ENCODE assay signal across 1 cellular context in genomic region chr17:65438708-65439294, GRCh38.
TF ChIP-seq lines count a peak whose summit lies in the region.

No MANE protein-coding gene starts in this region.

TF ChIP-seq in HepG2, 621 proteins besides CTCF, POLR2A, EP300 and RAD21 (continued from another document and continues in another):
- TF ChIP-seq CBX2 (IDR thresholded peaks at IDR 0.05; ENCODE audit: low read depth, low read length) (no peak), CBX2 (CRISPR knock-in tag; IDR thresholded peaks at IDR 0.05; ENCODE audit: low read depth) (0 out of 2 replicates have a peak, but pooled peaks have one; percentile 11), MYC (CRISPR knock-in tag; IDR thresholded peaks at IDR 0.05; ENCODE audit: borderline replicate concordance) (0 out of 2 replicates have a peak, but pooled peaks have one; percentile 11), SATB2 (CRISPR knock-in tag; IDR thresholded peaks at IDR 0.05) (no peak), ZNF44 (CRISPR knock-in tag; IDR thresholded peaks at IDR 0.05) (0 out of 2 replicates have a peak, but pooled peaks have one; percentile 44), MIER2 (CRISPR knock-in tag; IDR thresholded peaks at IDR 0.05) (peak; percentile 22; the same call in 1 of the 2 replicates), RXRA (CRISPR knock-in tag; IDR thresholded peaks at IDR 0.05) (no peak; the same call in 1 of the 2 replicates), HOXA3 (CRISPR knock-in tag; IDR thresholded peaks at IDR 0.05) (no peak), TOE1 (CRISPR knock-in tag; IDR thresholded peaks at IDR 0.05) (no peak), MAFG (CRISPR knock-in tag; IDR thresholded peaks at IDR 0.05) (no peak), SALL2 (CRISPR knock-in tag; IDR thresholded peaks at IDR 0.05) (no peak; the same call in 1 of the 2 replicates), ZBTB37 (CRISPR knock-in tag; IDR thresholded peaks at IDR 0.05) (no peak), MEIS1 (CRISPR knock-in tag; IDR thresholded peaks at IDR 0.05; ENCODE audit: borderline replicate concordance) (no peak), ZNF205 (CRISPR knock-in tag; IDR thresholded peaks at IDR 0.05) (peak; percentile 25; the same call in 1 of the 2 replicates), JUNB (CRISPR knock-in tag; IDR thresholded peaks at IDR 0.05; ENCODE audit: borderline replicate concordance) (no peak), ZNF441 (CRISPR knock-in tag; IDR thresholded peaks at IDR 0.05; ENCODE audit: borderline replicate concordance) (0 out of 2 replicates have a peak, but pooled peaks have one; percentile 28), CBX5 (CRISPR knock-in tag; IDR thresholded peaks at IDR 0.05; ENCODE audit: borderline replicate concordance) (0 out of 2 replicates have a peak, but pooled peaks have one; percentile 66), ZNF446 (CRISPR knock-in tag; IDR thresholded peaks at IDR 0.05) (no peak), SP2 (CRISPR knock-in tag; IDR thresholded peaks at IDR 0.05) (no peak), FOXK1 (CRISPR knock-in tag; IDR thresholded peaks at IDR 0.05; ENCODE audit: borderline replicate concordance, low read depth) (peak; percentile 85; the same call in 1 of the 2 replicates), ZBTB7A (CRISPR knock-in tag; IDR thresholded peaks at IDR 0.05) (peak; percentile 44; the same call in 1 of the 2 replicates), HINFP (CRISPR knock-in tag; IDR thresholded peaks at IDR 0.05; ENCODE audit: low read depth) (no peak), ZNF644 (CRISPR knock-in tag; IDR thresholded peaks at IDR 0.05; ENCODE audit: low read depth) (peak; percentile 80), TFAP4 (IDR thresholded peaks at IDR 0.05; ENCODE audit: borderline replicate concordance, low read depth) (peak; percentile 76; the same call in 1 of the 2 replicates), BHLHE40 (IDR thresholded peaks at IDR 0.05; ENCODE audit: low read length) (peak; percentile 79), SAP130 (CRISPR knock-in tag; IDR thresholded peaks at IDR 0.05; ENCODE audit: low read depth) (peak; percentile 81), MBNL3 (CRISPR knock-in tag; conservative IDR thresholded peaks at IDR 0.05) (no peak)
- TF ChIP-seq, protein P1, sequence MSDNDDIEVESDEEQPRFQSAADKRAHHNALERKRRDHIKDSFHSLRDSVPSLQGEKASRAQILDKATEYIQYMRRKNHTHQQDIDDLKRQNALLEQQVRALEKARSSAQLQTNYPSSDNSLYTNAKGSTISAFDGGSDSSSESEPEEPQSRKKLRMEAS (IDR thresholded peaks at IDR 0.05): peak; percentile 35; the same call in 1 of the 2 replicates
- TF ChIP-seq, protein P2, sequence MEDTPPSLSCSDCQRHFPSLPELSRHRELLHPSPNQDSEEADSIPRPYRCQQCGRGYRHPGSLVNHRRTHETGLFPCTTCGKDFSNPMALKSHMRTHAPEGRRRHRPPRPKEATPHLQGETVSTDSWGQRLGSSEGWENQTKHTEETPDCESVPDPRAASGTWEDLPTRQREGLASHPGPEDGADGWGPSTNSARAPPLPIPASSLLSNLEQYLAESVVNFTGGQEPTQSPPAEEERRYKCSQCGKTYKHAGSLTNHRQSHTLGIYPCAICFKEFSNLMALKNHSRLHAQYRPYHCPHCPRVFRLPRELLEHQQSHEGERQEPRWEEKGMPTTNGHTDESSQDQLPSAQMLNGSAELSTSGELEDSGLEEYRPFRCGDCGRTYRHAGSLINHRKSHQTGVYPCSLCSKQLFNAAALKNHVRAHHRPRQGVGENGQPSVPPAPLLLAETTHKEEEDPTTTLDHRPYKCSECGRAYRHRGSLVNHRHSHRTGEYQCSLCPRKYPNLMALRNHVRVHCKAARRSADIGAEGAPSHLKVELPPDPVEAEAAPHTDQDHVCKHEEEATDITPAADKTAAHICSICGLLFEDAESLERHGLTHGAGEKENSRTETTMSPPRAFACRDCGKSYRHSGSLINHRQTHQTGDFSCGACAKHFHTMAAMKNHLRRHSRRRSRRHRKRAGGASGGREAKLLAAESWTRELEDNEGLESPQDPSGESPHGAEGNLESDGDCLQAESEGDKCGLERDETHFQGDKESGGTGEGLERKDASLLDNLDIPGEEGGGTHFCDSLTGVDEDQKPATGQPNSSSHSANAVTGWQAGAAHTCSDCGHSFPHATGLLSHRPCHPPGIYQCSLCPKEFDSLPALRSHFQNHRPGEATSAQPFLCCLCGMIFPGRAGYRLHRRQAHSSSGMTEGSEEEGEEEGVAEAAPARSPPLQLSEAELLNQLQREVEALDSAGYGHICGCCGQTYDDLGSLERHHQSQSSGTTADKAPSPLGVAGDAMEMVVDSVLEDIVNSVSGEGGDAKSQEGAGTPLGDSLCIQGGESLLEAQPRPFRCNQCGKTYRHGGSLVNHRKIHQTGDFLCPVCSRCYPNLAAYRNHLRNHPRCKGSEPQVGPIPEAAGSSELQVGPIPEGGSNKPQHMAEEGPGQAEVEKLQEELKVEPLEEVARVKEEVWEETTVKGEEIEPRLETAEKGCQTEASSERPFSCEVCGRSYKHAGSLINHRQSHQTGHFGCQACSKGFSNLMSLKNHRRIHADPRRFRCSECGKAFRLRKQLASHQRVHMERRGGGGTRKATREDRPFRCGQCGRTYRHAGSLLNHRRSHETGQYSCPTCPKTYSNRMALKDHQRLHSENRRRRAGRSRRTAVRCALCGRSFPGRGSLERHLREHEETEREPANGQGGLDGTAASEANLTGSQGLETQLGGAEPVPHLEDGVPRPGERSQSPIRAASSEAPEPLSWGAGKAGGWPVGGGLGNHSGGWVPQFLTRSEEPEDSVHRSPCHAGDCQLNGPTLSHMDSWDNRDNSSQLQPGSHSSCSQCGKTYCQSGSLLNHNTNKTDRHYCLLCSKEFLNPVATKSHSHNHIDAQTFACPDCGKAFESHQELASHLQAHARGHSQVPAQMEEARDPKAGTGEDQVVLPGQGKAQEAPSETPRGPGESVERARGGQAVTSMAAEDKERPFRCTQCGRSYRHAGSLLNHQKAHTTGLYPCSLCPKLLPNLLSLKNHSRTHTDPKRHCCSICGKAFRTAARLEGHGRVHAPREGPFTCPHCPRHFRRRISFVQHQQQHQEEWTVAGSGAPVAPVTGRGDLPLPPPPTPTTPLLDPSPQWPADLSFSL (CRISPR knock-in tag; IDR thresholded peaks at IDR 0.05): no peak
- TF ChIP-seq, protein P3, sequence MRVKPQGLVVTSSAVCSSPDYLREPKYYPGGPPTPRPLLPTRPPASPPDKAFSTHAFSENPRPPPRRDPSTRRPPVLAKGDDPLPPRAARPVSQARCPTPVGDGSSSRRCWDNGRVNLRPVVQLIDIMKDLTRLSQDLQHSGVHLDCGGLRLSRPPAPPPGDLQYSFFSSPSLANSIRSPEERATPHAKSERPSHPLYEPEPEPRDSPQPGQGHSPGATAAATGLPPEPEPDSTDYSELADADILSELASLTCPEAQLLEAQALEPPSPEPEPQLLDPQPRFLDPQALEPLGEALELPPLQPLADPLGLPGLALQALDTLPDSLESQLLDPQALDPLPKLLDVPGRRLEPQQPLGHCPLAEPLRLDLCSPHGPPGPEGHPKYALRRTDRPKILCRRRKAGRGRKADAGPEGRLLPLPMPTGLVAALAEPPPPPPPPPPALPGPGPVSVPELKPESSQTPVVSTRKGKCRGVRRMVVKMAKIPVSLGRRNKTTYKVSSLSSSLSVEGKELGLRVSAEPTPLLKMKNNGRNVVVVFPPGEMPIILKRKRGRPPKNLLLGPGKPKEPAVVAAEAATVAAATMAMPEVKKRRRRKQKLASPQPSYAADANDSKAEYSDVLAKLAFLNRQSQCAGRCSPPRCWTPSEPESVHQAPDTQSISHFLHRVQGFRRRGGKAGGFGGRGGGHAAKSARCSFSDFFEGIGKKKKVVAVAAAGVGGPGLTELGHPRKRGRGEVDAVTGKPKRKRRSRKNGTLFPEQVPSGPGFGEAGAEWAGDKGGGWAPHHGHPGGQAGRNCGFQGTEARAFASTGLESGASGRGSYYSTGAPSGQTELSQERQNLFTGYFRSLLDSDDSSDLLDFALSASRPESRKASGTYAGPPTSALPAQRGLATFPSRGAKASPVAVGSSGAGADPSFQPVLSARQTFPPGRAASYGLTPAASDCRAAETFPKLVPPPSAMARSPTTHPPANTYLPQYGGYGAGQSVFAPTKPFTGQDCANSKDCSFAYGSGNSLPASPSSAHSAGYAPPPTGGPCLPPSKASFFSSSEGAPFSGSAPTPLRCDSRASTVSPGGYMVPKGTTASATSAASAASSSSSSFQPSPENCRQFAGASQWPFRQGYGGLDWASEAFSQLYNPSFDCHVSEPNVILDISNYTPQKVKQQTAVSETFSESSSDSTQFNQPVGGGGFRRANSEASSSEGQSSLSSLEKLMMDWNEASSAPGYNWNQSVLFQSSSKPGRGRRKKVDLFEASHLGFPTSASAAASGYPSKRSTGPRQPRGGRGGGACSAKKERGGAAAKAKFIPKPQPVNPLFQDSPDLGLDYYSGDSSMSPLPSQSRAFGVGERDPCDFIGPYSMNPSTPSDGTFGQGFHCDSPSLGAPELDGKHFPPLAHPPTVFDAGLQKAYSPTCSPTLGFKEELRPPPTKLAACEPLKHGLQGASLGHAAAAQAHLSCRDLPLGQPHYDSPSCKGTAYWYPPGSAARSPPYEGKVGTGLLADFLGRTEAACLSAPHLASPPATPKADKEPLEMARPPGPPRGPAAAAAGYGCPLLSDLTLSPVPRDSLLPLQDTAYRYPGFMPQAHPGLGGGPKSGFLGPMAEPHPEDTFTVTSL (CRISPR knock-in tag; IDR thresholded peaks at IDR 0.05; ENCODE audit: borderline replicate concordance): peak; percentile 87; the same call in 1 of the 2 replicates
- TF ChIP-seq, protein P4, sequence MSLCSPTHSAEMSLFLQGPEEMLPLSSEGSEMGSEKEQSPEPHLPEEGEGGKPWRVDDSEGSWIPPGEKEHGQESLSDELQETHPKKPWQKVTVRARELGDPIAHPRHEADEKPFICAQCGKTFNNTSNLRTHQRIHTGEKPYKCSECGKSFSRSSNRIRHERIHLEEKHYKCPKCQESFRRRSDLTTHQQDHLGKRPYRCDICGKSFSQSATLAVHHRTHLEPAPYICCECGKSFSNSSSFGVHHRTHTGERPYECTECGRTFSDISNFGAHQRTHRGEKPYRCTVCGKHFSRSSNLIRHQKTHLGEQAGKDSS (CRISPR knock-in tag; IDR thresholded peaks at IDR 0.05; ENCODE audit: borderline replicate concordance, low read depth): 0 out of 2 replicates have a peak, but pooled peaks have one; percentile 68
- TF ChIP-seq, protein P5, sequence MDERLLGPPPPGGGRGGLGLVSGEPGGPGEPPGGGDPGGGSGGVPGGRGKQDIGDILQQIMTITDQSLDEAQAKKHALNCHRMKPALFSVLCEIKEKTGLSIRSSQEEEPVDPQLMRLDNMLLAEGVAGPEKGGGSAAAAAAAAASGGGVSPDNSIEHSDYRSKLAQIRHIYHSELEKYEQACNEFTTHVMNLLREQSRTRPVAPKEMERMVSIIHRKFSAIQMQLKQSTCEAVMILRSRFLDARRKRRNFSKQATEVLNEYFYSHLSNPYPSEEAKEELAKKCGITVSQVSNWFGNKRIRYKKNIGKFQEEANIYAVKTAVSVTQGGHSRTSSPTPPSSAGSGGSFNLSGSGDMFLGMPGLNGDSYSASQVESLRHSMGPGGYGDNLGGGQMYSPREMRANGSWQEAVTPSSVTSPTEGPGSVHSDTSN (CRISPR knock-in tag; IDR thresholded peaks at IDR 0.05): no peak; the same call in 1 of the 2 replicates
- TF ChIP-seq, protein P6, sequence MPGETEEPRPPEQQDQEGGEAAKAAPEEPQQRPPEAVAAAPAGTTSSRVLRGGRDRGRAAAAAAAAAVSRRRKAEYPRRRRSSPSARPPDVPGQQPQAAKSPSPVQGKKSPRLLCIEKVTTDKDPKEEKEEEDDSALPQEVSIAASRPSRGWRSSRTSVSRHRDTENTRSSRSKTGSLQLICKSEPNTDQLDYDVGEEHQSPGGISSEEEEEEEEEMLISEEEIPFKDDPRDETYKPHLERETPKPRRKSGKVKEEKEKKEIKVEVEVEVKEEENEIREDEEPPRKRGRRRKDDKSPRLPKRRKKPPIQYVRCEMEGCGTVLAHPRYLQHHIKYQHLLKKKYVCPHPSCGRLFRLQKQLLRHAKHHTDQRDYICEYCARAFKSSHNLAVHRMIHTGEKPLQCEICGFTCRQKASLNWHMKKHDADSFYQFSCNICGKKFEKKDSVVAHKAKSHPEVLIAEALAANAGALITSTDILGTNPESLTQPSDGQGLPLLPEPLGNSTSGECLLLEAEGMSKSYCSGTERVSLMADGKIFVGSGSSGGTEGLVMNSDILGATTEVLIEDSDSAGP (CRISPR knock-in tag; IDR thresholded peaks at IDR 0.05; ENCODE audit: borderline replicate concordance): peak; percentile 50; the same call in 1 of the 2 replicates
- TF ChIP-seq, protein P7, sequence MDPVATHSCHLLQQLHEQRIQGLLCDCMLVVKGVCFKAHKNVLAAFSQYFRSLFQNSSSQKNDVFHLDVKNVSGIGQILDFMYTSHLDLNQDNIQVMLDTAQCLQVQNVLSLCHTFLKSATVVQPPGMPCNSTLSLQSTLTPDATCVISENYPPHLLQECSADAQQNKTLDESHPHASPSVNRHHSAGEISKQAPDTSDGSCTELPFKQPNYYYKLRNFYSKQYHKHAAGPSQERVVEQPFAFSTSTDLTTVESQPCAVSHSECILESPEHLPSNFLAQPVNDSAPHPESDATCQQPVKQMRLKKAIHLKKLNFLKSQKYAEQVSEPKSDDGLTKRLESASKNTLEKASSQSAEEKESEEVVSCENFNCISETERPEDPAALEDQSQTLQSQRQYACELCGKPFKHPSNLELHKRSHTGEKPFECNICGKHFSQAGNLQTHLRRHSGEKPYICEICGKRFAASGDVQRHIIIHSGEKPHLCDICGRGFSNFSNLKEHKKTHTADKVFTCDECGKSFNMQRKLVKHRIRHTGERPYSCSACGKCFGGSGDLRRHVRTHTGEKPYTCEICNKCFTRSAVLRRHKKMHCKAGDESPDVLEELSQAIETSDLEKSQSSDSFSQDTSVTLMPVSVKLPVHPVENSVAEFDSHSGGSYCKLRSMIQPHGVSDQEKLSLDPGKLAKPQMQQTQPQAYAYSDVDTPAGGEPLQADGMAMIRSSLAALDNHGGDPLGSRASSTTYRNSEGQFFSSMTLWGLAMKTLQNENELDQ (CRISPR knock-in tag; IDR thresholded peaks at IDR 0.05; ENCODE audit: borderline replicate concordance): no peak
